9 cellular contexts compared by ENCODE assay signal in genomic region chr2:71452565-71452964, GRCh38. TPM values are rescaled to one million over a fixed set of nuclear protein-coding genes. Genes with fewer than 3 reads are reported as not detected.
DNase-seq lines count a peak whose midpoint lies in the region; ATAC-seq and TF ChIP-seq lines count a peak whose summit lies in the region.
"Had no signal": no experiment of that assay in that cellular context is flagged by ENCODE, and none has a peak within 500 bp of the region (broad histone marks: within the 10 kb centered on the region; RNA-seq: fewer than 3 reads in every experiment).

No MANE protein-coding gene starts in this region.

- H3K27ac Mint-ChIP-seq in neural crest cell (ENCODE audit: unreplicated experiment): no peak overlapping the region

- H3K9me3 Mint-ChIP-seq in neural crest cell: no peaks in the 10 kb centered on the region

- no peaks in the 10 kb centered on the region for H3K36me3 ChIP-seq in GM06990 (ENCODE audit: control insufficient read depth, insufficient read depth, low read length)
- H3K36me3 ChIP-seq: adrenal gland had no signal

- no peak for ATAC-seq in HG02763 (IDR thresholded peaks at IDR 0.05; ENCODE audit: unreplicated experiment)

- H3K4me1 Mint-ChIP-seq in neural crest cell: peaks cover 25% of the 10 kb centered on the region

- CTCF ChIA-PET in GM10248 (lab: Yijun Ruan, JAX): no interaction called here

- H3K36me3 Mint-ChIP-seq in neural crest cell (ENCODE audit: low read depth): no peaks in the 10 kb centered on the region

- no peak overlapping the region for H3K4me3 ChIP-seq in GM06990 (replicated peaks; ENCODE audit: low read depth, low read length)

- TF ChIP-seq CTCF in 22Rv1 (IDR thresholded peaks at IDR 0.05): peak; percentile 14; the same call in 1 of the 2 replicates
- TF ChIP-seq CTCF in GM06990 (IDR thresholded peaks at IDR 0.05; ENCODE audit: insufficient read depth, low read length, poor library complexity, severe bottlenecking): peak; percentile 13
- peak; percentile 14 for TF ChIP-seq CTCF in neural crest cell (conservative IDR thresholded peaks at IDR 0.05)
- no peak for TF ChIP-seq CTCF in GM10248 (IDR thresholded peaks at IDR 0.05; ENCODE audit: control extremely low read depth, extremely low read depth, low read depth, missing control alignments)

- DNase-seq in GM06990 (ENCODE audit: extremely low read depth, insufficient read length) (no peak), NCI-H82 (lab: John Stamatoyannopoulos, UW) (peak; percentile 74), dermis blood vessel endothelial cell (peak; percentile 74), neural crest cell (ENCODE audit: low read depth, low spot score) (no peak), GM10248 (ENCODE audit: extremely low spot score) (no peak)
- no peak for DNase-seq in activated CD4-positive, alpha-beta T cell treated with anti-CD3 and anti-CD28 coated beads, Interleukin-2, amount 50 U/mL, for 1 hour

- H3K27me3 ChIP-seq in GM06990 (replicated peaks; ENCODE audit: control insufficient read depth, insufficient read depth, low read length): no peaks in the 10 kb centered on the region; the same call in 1 of the 2 replicates

- POLR2A ChIA-PET in GM10248 (lab: Yijun Ruan, JAX): no interaction called here

- H3K27ac ChIP-seq in 22Rv1: no peak overlapping the region
- H3K27ac ChIP-seq: adrenal gland had no signal

- peaks cover 67% of the 10 kb centered on the region for H3K27me3 Mint-ChIP-seq in neural crest cell (ENCODE audit: low read depth)

- no peak overlapping the region for H3K4me3 Mint-ChIP-seq in neural crest cell

RNA-seq across cellular contexts. Expression of gene DYSF, which starts 0.8 kb away (rescaled TPM):
- total RNA-seq in dermis blood vessel endothelial cell: 145 and 268 TPM in 2 replicates
- 2.2 and 2.4 TPM in 2 replicates for total RNA-seq in neural crest cell

Comparison
In these comparisons a context has a peak if more than half of its experiments do, and no peak if none do; other contexts are left out.
1. DNase-seq: peak in NCI-H82 (single experiment) and dermis blood vessel endothelial cell (single experiment); none in GM06990 (single experiment), neural crest cell (single experiment), activated CD4-positive, alpha-beta T cell treated with anti-CD3 and anti-CD28 coated beads, Interleukin-2, amount 50 U/mL, for 1 hour (single experiment) and GM10248 (single experiment).
2. RNA of gene DYSF, which starts 0.8 kb away (total RNA-seq): 145 to 268 TPM in dermis blood vessel endothelial cell; 2.2 to 2.4 TPM in neural crest cell; every median in the first group is over 10 times any median in the second.